In genomic region chr22:27174970-27175369, GRCh38 we compare ENCODE assay signal across 1 cellular context.
TF ChIP-seq lines count a peak whose summit lies in the region.

No MANE protein-coding gene starts in this region.

TF ChIP-seq in GM23338, 12 proteins besides CTCF, POLR2A, EP300 and RAD21 (continued from another document):
- TF ChIP-seq, protein P1, sequence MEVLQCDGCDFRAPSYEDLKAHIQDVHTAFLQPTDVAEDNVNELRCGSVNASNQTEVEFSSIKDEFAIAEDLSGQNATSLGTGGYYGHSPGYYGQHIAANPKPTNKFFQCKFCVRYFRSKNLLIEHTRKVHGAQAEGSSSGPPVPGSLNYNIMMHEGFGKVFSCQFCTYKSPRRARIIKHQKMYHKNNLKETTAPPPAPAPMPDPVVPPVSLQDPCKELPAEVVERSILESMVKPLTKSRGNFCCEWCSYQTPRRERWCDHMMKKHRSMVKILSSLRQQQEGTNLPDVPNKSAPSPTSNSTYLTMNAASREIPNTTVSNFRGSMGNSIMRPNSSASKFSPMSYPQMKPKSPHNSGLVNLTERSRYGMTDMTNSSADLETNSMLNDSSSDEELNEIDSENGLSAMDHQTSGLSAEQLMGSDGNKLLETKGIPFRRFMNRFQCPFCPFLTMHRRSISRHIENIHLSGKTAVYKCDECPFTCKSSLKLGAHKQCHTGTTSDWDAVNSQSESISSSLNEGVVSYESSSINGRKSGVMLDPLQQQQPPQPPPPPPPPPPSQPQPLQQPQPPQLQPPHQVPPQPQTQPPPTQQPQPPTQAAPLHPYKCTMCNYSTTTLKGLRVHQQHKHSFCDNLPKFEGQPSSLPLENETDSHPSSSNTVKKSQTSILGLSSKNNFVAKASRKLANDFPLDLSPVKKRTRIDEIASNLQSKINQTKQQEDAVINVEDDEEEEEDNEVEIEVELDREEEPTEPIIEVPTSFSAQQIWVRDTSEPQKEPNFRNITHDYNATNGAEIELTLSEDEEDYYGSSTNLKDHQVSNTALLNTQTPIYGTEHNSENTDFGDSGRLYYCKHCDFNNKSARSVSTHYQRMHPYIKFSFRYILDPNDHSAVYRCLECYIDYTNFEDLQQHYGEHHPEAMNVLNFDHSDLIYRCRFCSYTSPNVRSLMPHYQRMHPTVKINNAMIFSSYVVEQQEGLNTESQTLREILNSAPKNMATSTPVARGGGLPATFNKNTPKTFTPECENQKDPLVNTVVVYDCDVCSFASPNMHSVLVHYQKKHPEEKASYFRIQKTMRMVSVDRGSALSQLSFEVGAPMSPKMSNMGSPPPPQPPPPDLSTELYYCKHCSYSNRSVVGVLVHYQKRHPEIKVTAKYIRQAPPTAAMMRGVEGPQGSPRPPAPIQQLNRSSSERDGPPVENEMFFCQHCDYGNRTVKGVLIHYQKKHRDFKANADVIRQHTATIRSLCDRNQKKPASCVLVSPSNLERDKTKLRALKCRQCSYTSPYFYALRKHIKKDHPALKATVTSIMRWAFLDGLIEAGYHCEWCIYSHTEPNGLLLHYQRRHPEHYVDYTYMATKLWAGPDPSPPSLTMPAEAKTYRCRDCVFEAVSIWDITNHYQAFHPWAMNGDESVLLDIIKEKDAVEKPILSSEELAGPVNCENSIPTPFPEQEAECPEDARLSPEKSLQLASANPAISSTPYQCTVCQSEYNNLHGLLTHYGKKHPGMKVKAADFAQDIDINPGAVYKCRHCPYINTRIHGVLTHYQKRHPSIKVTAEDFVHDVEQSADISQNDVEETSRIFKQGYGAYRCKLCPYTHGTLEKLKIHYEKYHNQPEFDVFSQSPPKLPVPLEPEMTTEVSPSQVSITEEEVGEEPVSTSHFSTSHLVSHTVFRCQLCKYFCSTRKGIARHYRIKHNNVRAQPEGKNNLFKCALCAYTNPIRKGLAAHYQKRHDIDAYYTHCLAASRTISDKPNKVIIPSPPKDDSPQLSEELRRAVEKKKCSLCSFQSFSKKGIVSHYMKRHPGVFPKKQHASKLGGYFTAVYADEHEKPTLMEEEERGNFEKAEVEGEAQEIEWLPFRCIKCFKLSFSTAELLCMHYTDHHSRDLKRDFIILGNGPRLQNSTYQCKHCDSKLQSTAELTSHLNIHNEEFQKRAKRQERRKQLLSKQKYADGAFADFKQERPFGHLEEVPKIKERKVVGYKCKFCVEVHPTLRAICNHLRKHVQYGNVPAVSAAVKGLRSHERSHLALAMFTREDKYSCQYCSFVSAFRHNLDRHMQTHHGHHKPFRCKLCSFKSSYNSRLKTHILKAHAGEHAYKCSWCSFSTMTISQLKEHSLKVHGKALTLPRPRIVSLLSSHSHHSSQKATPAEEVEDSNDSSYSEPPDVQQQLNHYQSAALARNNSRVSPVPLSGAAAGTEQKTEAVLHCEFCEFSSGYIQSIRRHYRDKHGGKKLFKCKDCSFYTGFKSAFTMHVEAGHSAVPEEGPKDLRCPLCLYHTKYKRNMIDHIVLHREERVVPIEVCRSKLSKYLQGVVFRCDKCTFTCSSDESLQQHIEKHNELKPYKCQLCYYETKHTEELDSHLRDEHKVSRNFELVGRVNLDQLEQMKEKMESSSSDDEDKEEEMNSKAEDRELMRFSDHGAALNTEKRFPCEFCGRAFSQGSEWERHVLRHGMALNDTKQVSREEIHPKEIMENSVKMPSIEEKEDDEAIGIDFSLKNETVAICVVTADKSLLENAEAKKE (CRISPR knock-in tag; IDR thresholded peaks at IDR 0.05) = no peak
- no peak for TF ChIP-seq EZH2 (IDR thresholded peaks at IDR 0.05; ENCODE audit: low read depth, unreplicated experiment)
- no peak for TF ChIP-seq STAT1 (IDR thresholded peaks at IDR 0.05; ENCODE audit: unreplicated experiment)
- TF ChIP-seq JUNB (IDR thresholded peaks at IDR 0.05; ENCODE audit: unreplicated experiment) = no peak
- no peak for TF ChIP-seq EZH2phosphoT487 (IDR thresholded peaks at IDR 0.05; ENCODE audit: unreplicated experiment)
- TF ChIP-seq CREB1 (CRISPR knock-in tag; IDR thresholded peaks at IDR 0.05; ENCODE audit: low read depth) = no peak
- TF ChIP-seq ZNF331 (CRISPR knock-in tag; IDR thresholded peaks at IDR 0.05; ENCODE audit: low read depth) = no peak
- no peak for TF ChIP-seq ETS1 (IDR thresholded peaks at IDR 0.05)
- TF ChIP-seq REST (IDR thresholded peaks at IDR 0.05; ENCODE audit: unreplicated experiment) = no peak
- TF ChIP-seq POLR2AphosphoS5 (IDR thresholded peaks at IDR 0.05; ENCODE audit: low read depth) = no peak
